In genomic region chr11:117908261-117908895, GRCh38 we compare ENCODE assay signal across 17 cellular contexts. TPM values are rescaled to one million over a fixed set of nuclear protein-coding genes. Genes with fewer than 3 reads are reported as not detected.
DNase-seq lines count a peak whose midpoint lies in the region; ATAC-seq and TF ChIP-seq lines count a peak whose summit lies in the region.
"Had no signal": no experiment of that assay in that cellular context is flagged by ENCODE, and none has a peak within 500 bp of the region (broad histone marks: within the 10 kb centered on the region; RNA-seq: fewer than 3 reads in every experiment).

No MANE protein-coding gene starts in this region.

- ATAC-seq in activated T-helper 17 cell treated with anti-CD3 and anti-CD28 coated beads, Interleukin-2, amount 50 U/mL, for 72 hours (replicated peaks), result no peak
- ATAC-seq in GM21529 (IDR thresholded peaks at IDR 0.05; ENCODE audit: unreplicated experiment), result no peak
- ATAC-seq in GM18498 (IDR thresholded peaks at IDR 0.05; ENCODE audit: unreplicated experiment), result no peak
- ATAC-seq: activated naive CD4-positive, alpha-beta T cell treated with anti-CD3 and anti-CD28 coated beads, Interleukin-2, amount 50 U/mL, for 72 hours; effector memory CD8-positive, alpha-beta T cell; Right ventricle myocardium inferior; stimulated activated naive B cell treated with anti-CD40 and anti-IgM and Interleukin-4, amounts not matched to agents 10 μg/mL and 1 μg/mL and 100 μg/mL, for 72 hours had no signal

- peak; percentile 5 for DNase-seq in activated CD4-positive, alpha-beta memory T cell treated with anti-CD3 and anti-CD28 coated beads for 36 hours
- DNase-seq in activated CD4-positive, alpha-beta memory T cell treated with anti-CD3 and anti-CD28 coated beads, Interleukin-2, amount 10 ng/mL, durations not matched to agents 7 days and 5 days, result no peak
- DNase-seq in H7 (peak; percentile 39), osteoblast (ENCODE audit: insufficient read length, low spot score, missing footprints) (peak; percentile 55), caudate nucleus (lab: John Stamatoyannopoulos, UW) (no peak)
- DNase-seq: effector memory CD8-positive, alpha-beta T cell; NCI-H748 treated with DMSO at 0.1 percent for 48 hours; stimulated activated naive B cell treated with anti-CD40 and anti-IgM and Interleukin-4, amounts not matched to agents 10 μg/mL and 1 μg/mL and 100 μg/mL, for 72 hours; transverse colon had no signal

- H3K9me3 ChIP-seq in osteoblast (ENCODE audit: low read depth, low read length), result no peaks in the 10 kb centered on the region
- H3K9me3 ChIP-seq: transverse colon had no signal

- no peaks in the 10 kb centered on the region for H3K27me3 Mint-ChIP-seq in activated CD4-positive, alpha-beta memory T cell treated with anti-CD3 and anti-CD28 coated beads for 36 hours
- H3K27me3 Mint-ChIP-seq in activated CD4-positive, alpha-beta memory T cell treated with anti-CD3 and anti-CD28 coated beads, Interleukin-2, amount 10 ng/mL, durations not matched to agents 7 days and 5 days, result peaks cover 2% of the 10 kb centered on the region
- no peaks in the 10 kb centered on the region for H3K27me3 Mint-ChIP-seq in activated T-helper 17 cell treated with anti-CD3 and anti-CD28 coated beads, Interleukin-2, amount 50 U/mL, for 72 hours

- H3K4me1 ChIP-seq in osteoblast (ENCODE audit: insufficient read depth, low read length), result no peaks in the 10 kb centered on the region

- intact Hi-C loops in activated CD4-positive, alpha-beta memory T cell treated with anti-CD3 and anti-CD28 coated beads for 36 hours (cut with micrococcal nuclease), result loop anchor here (2.0 to 5.0 kb wide), 2 partner anchors 38 to 86 kb away; partner anchors contain the start of gene FXYD2

- no peaks in the 10 kb centered on the region for H3K9me3 Mint-ChIP-seq in activated CD4-positive, alpha-beta memory T cell treated with anti-CD3 and anti-CD28 coated beads for 36 hours
- H3K9me3 Mint-ChIP-seq in activated CD4-positive, alpha-beta memory T cell treated with anti-CD3 and anti-CD28 coated beads, Interleukin-2, amount 10 ng/mL, durations not matched to agents 7 days and 5 days, result no peaks in the 10 kb centered on the region
- H3K9me3 Mint-ChIP-seq in activated T-helper 17 cell treated with anti-CD3 and anti-CD28 coated beads, Interleukin-2, amount 50 U/mL, for 72 hours, result no peaks in the 10 kb centered on the region
- H3K9me3 Mint-ChIP-seq: activated naive CD4-positive, alpha-beta T cell treated with anti-CD3 and anti-CD28 coated beads, Interleukin-2, amount 50 U/mL, for 72 hours; effector memory CD8-positive, alpha-beta T cell; stimulated activated naive B cell treated with anti-CD40 and anti-IgM and Interleukin-4, amounts not matched to agents 10 μg/mL and 1 μg/mL and 100 μg/mL, for 72 hours had no signal

- CTCF ChIA-PET in activated CD4-positive, alpha-beta memory T cell treated with anti-CD3 and anti-CD28 coated beads for 36 hours (lab: Charles Lee), result interaction anchor here (0.9 to 2.2 kb wide), 4 partner anchors 38 to 145 kb away, joined by 3 to 13 read pairs (median 7); no protein-coding TSS in a partner anchor
- CTCF ChIA-PET in activated CD4-positive, alpha-beta memory T cell treated with anti-CD3 and anti-CD28 coated beads, Interleukin-2, amount 10 ng/mL, durations not matched to agents 7 days and 5 days (lab: Charles Lee), result interaction anchor here (1.3 to 2.3 kb wide), 4 partner anchors 38 to 145 kb away, joined by 3 to 19 read pairs (median 10); no protein-coding TSS in a partner anchor

- H2AFZ ChIP-seq in osteoblast (ENCODE audit: low read length), result no peak overlapping the region

- H3K79me2 ChIP-seq in osteoblast (ENCODE audit: insufficient read depth, low read length), result no peaks in the 10 kb centered on the region

- H3K27ac ChIP-seq in osteoblast (ENCODE audit: low read depth, low read length), result no peak overlapping the region
- no peak overlapping the region for H3K27ac ChIP-seq in caudate nucleus (ENCODE audit: low read depth, low read length)

- H3K27ac Mint-ChIP-seq in activated CD4-positive, alpha-beta memory T cell treated with anti-CD3 and anti-CD28 coated beads for 36 hours, result no peak overlapping the region
- H3K27ac Mint-ChIP-seq in activated CD4-positive, alpha-beta memory T cell treated with anti-CD3 and anti-CD28 coated beads, Interleukin-2, amount 10 ng/mL, durations not matched to agents 7 days and 5 days, result no peak overlapping the region
- peak overlapping the region; percentile 86 for H3K27ac Mint-ChIP-seq in activated T-helper 17 cell treated with anti-CD3 and anti-CD28 coated beads, Interleukin-2, amount 50 U/mL, for 72 hours
- H3K27ac Mint-ChIP-seq: activated naive CD4-positive, alpha-beta T cell treated with anti-CD3 and anti-CD28 coated beads, Interleukin-2, amount 50 U/mL, for 72 hours had no signal

- no peaks in the 10 kb centered on the region for H3K27me3 ChIP-seq in H7 (ENCODE audit: control insufficient read depth, insufficient read depth, low read length)
- no peaks in the 10 kb centered on the region for H3K27me3 ChIP-seq in osteoblast (ENCODE audit: insufficient read depth, low read length)
- H3K27me3 ChIP-seq: transverse colon had no signal

- H3K36me3 ChIP-seq in H7 (replicated peaks; ENCODE audit: control insufficient read depth, insufficient read depth, low read length) (no peaks in the 10 kb centered on the region), osteoblast (ENCODE audit: insufficient read depth, low read length) (no peaks in the 10 kb centered on the region)
- H3K36me3 ChIP-seq: transverse colon had no signal

- H3K4me3 ChIP-seq in H7 (ENCODE audit: insufficient read depth, low read depth, low read length), result no peak overlapping the region
- no peak overlapping the region for H3K4me3 ChIP-seq in osteoblast (ENCODE audit: insufficient read depth, low read length)
- H3K4me3 ChIP-seq: transverse colon had no signal

- POLR2A ChIA-PET in activated CD4-positive, alpha-beta memory T cell treated with anti-CD3 and anti-CD28 coated beads for 36 hours (lab: Charles Lee), result no interaction called here
- POLR2A ChIA-PET in activated CD4-positive, alpha-beta memory T cell treated with anti-CD3 and anti-CD28 coated beads, Interleukin-2, amount 10 ng/mL, durations not matched to agents 7 days and 5 days (lab: Charles Lee), result interaction anchor here (1.0 kb wide), 1 partner anchor 9 kb away, joined by 3 read pairs; no protein-coding TSS in a partner anchor

- H3K4me3 Mint-ChIP-seq in activated CD4-positive, alpha-beta memory T cell treated with anti-CD3 and anti-CD28 coated beads for 36 hours, result no peak overlapping the region
- no peak overlapping the region for H3K4me3 Mint-ChIP-seq in activated CD4-positive, alpha-beta memory T cell treated with anti-CD3 and anti-CD28 coated beads, Interleukin-2, amount 10 ng/mL, durations not matched to agents 7 days and 5 days
- peak overlapping the region; percentile 69 for H3K4me3 Mint-ChIP-seq in activated T-helper 17 cell treated with anti-CD3 and anti-CD28 coated beads, Interleukin-2, amount 50 U/mL, for 72 hours
- H3K4me3 Mint-ChIP-seq: effector memory CD8-positive, alpha-beta T cell had no signal

- H3K36me3 Mint-ChIP-seq in activated CD4-positive, alpha-beta memory T cell treated with anti-CD3 and anti-CD28 coated beads for 36 hours, result no peaks in the 10 kb centered on the region
- no peaks in the 10 kb centered on the region for H3K36me3 Mint-ChIP-seq in activated CD4-positive, alpha-beta memory T cell treated with anti-CD3 and anti-CD28 coated beads, Interleukin-2, amount 10 ng/mL, durations not matched to agents 7 days and 5 days (ENCODE audit: low read depth)
- H3K36me3 Mint-ChIP-seq in activated T-helper 17 cell treated with anti-CD3 and anti-CD28 coated beads, Interleukin-2, amount 50 U/mL, for 72 hours (ENCODE audit: low read depth), result no peaks in the 10 kb centered on the region
- H3K36me3 Mint-ChIP-seq: activated naive CD4-positive, alpha-beta T cell treated with anti-CD3 and anti-CD28 coated beads, Interleukin-2, amount 50 U/mL, for 72 hours had no signal

- H3K4me2 ChIP-seq in osteoblast (ENCODE audit: insufficient read depth, low read length), result no peak overlapping the region

- H3K4me1 Mint-ChIP-seq in activated CD4-positive, alpha-beta memory T cell treated with anti-CD3 and anti-CD28 coated beads for 36 hours (ENCODE audit: low read depth), result peaks cover 13% of the 10 kb centered on the region
- peaks cover 12% of the 10 kb centered on the region for H3K4me1 Mint-ChIP-seq in activated CD4-positive, alpha-beta memory T cell treated with anti-CD3 and anti-CD28 coated beads, Interleukin-2, amount 10 ng/mL, durations not matched to agents 7 days and 5 days
- peaks cover 8% of the 10 kb centered on the region for H3K4me1 Mint-ChIP-seq in activated T-helper 17 cell treated with anti-CD3 and anti-CD28 coated beads, Interleukin-2, amount 50 U/mL, for 72 hours

- no peak for TF ChIP-seq CTCF in osteoblast (IDR thresholded peaks at IDR 0.05; ENCODE audit: extremely low read depth, low read depth, low read length)

- H4K20me1 ChIP-seq in osteoblast (ENCODE audit: insufficient read depth, low read length), result no peaks in the 10 kb centered on the region

RNA-seq across cellular contexts. Expression of gene TMPRSS13, which starts 20.8 kb away (rescaled TPM):
- total RNA-seq in activated CD4-positive, alpha-beta memory T cell treated with anti-CD3 and anti-CD28 coated beads for 36 hours, result 1 to 10 TPM; 2.0 to 2.6 TPM
- total RNA-seq in activated CD4-positive, alpha-beta memory T cell treated with anti-CD3 and anti-CD28 coated beads, Interleukin-2, amount 10 ng/mL, durations not matched to agents 7 days and 5 days, result 1 to 10 TPM; 1.9 to 2.2 TPM
- 0.31 TPM in 1 of 2 replicates, not detected in the other for total RNA-seq in H7 (2014; rRNA removed; shearing (Covaris generic))
- 1 to 10 TPM in 1 of 2 donors, under 1 TPM in 1; 0.61 to 2.1 TPM for total RNA-seq in activated T-helper 17 cell treated with anti-CD3 and anti-CD28 coated beads, Interleukin-2, amount 50 U/mL, for 72 hours
- total RNA-seq in osteoblast, result not detected in 2 replicates
- total RNA-seq: fibroblast of villous mesenchyme, lung microvascular endothelial cell, Right ventricle myocardium inferior had no signal

RNA-seq across cellular contexts. Expression of gene FXYD6, which starts 31.9 kb away (rescaled TPM):
- total RNA-seq in activated CD4-positive, alpha-beta memory T cell treated with anti-CD3 and anti-CD28 coated beads for 36 hours, result under 1 TPM; 0.26 to 0.61 TPM
- not detected for total RNA-seq in activated CD4-positive, alpha-beta memory T cell treated with anti-CD3 and anti-CD28 coated beads, Interleukin-2, amount 10 ng/mL, durations not matched to agents 7 days and 5 days
- 17.8 and 32.8 TPM in 2 replicates for total RNA-seq in H7 (2014; rRNA removed; shearing (Covaris generic))
- total RNA-seq in activated T-helper 17 cell treated with anti-CD3 and anti-CD28 coated beads, Interleukin-2, amount 50 U/mL, for 72 hours, result under 1 TPM in 1 of 2 donors, not detected in 1; 0.19 TPM
- not detected in 2 replicates for total RNA-seq in osteoblast
- total RNA-seq: fibroblast of villous mesenchyme, HT-29 had no signal

Comparison
In these comparisons a context has a peak if more than half of its experiments do, and no peak if none do; other contexts are left out.
1. DNase-seq: peak in activated CD4-positive, alpha-beta memory T cell treated with anti-CD3 and anti-CD28 coated beads for 36 hours (single experiment), H7 (single experiment) and osteoblast (single experiment); none in activated CD4-positive, alpha-beta memory T cell treated with anti-CD3 and anti-CD28 coated beads, Interleukin-2, amount 10 ng/mL, durations not matched to agents 7 days and 5 days (single experiment) and caudate nucleus (0 of 61).
2. RNA of gene FXYD6, which starts 31.9 kb away (total RNA-seq): 17.8 to 32.8 TPM in H7; 0.26 to 0.61 TPM in activated CD4-positive, alpha-beta memory T cell treated with anti-CD3 and anti-CD28 coated beads for 36 hours, 0.19 TPM in activated T-helper 17 cell treated with anti-CD3 and anti-CD28 coated beads, Interleukin-2, amount 50 U/mL, for 72 hours, not detected in activated CD4-positive, alpha-beta memory T cell treated with anti-CD3 and anti-CD28 coated beads, Interleukin-2, amount 10 ng/mL, durations not matched to agents 7 days and 5 days and not detected in osteoblast; every median in the first group is over 10 times any median in the second.